34 cellular contexts compared by ENCODE assay signal in genomic region chr19:8673281-8673891, GRCh38. TPM values are rescaled to one million over a fixed set of nuclear protein-coding genes. Genes with fewer than 3 reads are reported as not detected.
"Had no signal": no experiment of that assay in that cellular context is flagged by ENCODE, and none has a peak within 500 bp of the region (broad histone marks: within the 10 kb centered on the region; RNA-seq: fewer than 3 reads in every experiment).

No MANE protein-coding gene starts in this region.

- H3K27ac ChIP-seq: coronary artery, esophagus squamous epithelium, heart right ventricle, left lung, ovary, psoas muscle, skin epidermis, stomach, thyroid gland had no signal

- H3K4me3 ChIP-seq: coronary artery, esophagus squamous epithelium, heart right ventricle, left lung, ovary, psoas muscle, skin epidermis, stomach, thyroid gland had no signal

- H3K4me3 Mint-ChIP-seq: naive thymus-derived CD4-positive, alpha-beta T cell; stimulated activated naive B cell treated with anti-CD40 and anti-IgM and Interleukin-4, amounts not matched to agents 10 μg/mL and 1 μg/mL and 100 μg/mL, for 72 hours had no signal

- H3K27ac Mint-ChIP-seq: naive thymus-derived CD4-positive, alpha-beta T cell; stimulated activated naive B cell treated with anti-CD40 and anti-IgM and Interleukin-4, amounts not matched to agents 10 μg/mL and 1 μg/mL and 100 μg/mL, for 72 hours had no signal

- DNase-seq: dermis blood vessel endothelial cell; effector memory CD4-positive, alpha-beta T cell; erythroblast; esophagus squamous epithelium; foreskin melanocyte; glutamatergic neuron; heart right ventricle; hippocampal formation; left cardiac atrium; left lung; mesenchymal stem cell; midbrain; naive thymus-derived CD4-positive, alpha-beta T cell; occipital lobe; ovary; psoas muscle; right cardiac atrium; stimulated activated CD4-positive, alpha-beta T cell treated with anti-CD3 and anti-CD28 coated beads, Interleukin-15, amount 100 ng/mL, for 24 hours; stimulated activated CD4-positive, alpha-beta T cell treated with anti-CD3 and anti-CD28 coated beads, Interleukin-2, amount 100 ng/mL, for 48 hours; stimulated activated naive B cell treated with anti-CD40 and anti-IgM and Interleukin-4, amounts not matched to agents 10 μg/mL and 1 μg/mL and 100 μg/mL, for 72 hours; stomach; thyroid gland; trophoblast cell had no signal

- H3K4me1 ChIP-seq: esophagus squamous epithelium, psoas muscle, stomach, thyroid gland had no signal

- ATAC-seq: heart right ventricle; left cardiac atrium; left lung; naive thymus-derived CD4-positive, alpha-beta T cell; psoas muscle; right cardiac atrium; stimulated activated naive B cell treated with anti-CD40 and anti-IgM and Interleukin-4, amounts not matched to agents 10 μg/mL and 1 μg/mL and 100 μg/mL, for 72 hours had no signal

- H3K36me3 ChIP-seq: esophagus squamous epithelium, heart right ventricle, left lung, ovary, stomach, thyroid gland had no signal

- H3K9me3 ChIP-seq: esophagus squamous epithelium, left lung, ovary, psoas muscle, thyroid gland had no signal

RNA-seq across cellular contexts. Expression of gene ACTL9, which starts 25.2 kb away (rescaled TPM):
- total RNA-seq: dermis blood vessel endothelial cell; esophagus squamous epithelium; heart right ventricle; kidney epithelial cell; left cardiac atrium; left lung; lower leg skin; lung microvascular endothelial cell; mucosa of gallbladder; naive thymus-derived CD4-positive, alpha-beta T cell; occipital lobe; ovary; psoas muscle; renal cortical epithelial cell; right cardiac atrium; stomach; subcutaneous adipose tissue; temporal lobe; urinary bladder had no signal
- polyA plus RNA-seq: heart right ventricle; naive thymus-derived CD4-positive, alpha-beta T cell; neural cell; ovary; psoas muscle; right cardiac atrium; stomach; urinary bladder had no signal

RNA-seq across cellular contexts. Expression of gene NFILZ, which starts 43.0 kb away (rescaled TPM):
- total RNA-seq: dermis blood vessel endothelial cell; esophagus squamous epithelium; heart right ventricle; kidney epithelial cell; left cardiac atrium; left lung; lower leg skin; lung microvascular endothelial cell; mucosa of gallbladder; naive thymus-derived CD4-positive, alpha-beta T cell; occipital lobe; ovary; psoas muscle; renal cortical epithelial cell; right cardiac atrium; stomach; subcutaneous adipose tissue; temporal lobe; thyroid gland; urinary bladder had no signal
- polyA plus RNA-seq: heart right ventricle; naive thymus-derived CD4-positive, alpha-beta T cell; neural cell; ovary; psoas muscle; right cardiac atrium; stomach; urinary bladder had no signal

RNA-seq across cellular contexts. Expression of gene OR2Z1, which starts 48.0 kb away (rescaled TPM):
- total RNA-seq: dermis blood vessel endothelial cell, esophagus squamous epithelium, heart right ventricle, kidney epithelial cell, left cardiac atrium, left lung, lower leg skin, lung microvascular endothelial cell, mucosa of gallbladder, occipital lobe, ovary, psoas muscle, renal cortical epithelial cell, right cardiac atrium, stomach, subcutaneous adipose tissue, temporal lobe, thyroid gland, urinary bladder had no signal
- polyA plus RNA-seq: heart right ventricle; naive thymus-derived CD4-positive, alpha-beta T cell; neural cell; ovary; psoas muscle; right cardiac atrium; stomach; urinary bladder had no signal
